Comparison of ENCODE assay signal across 8 cellular contexts in genomic region chr20:1434571-1435336, GRCh38. TPM values are rescaled to one million over a fixed set of nuclear protein-coding genes. Genes with fewer than 3 reads are reported as not detected.
DNase-seq lines count a peak whose midpoint lies in the region; ATAC-seq and TF ChIP-seq lines count a peak whose summit lies in the region.

No MANE protein-coding gene starts in this region.

- H3K9me3 ChIP-seq in mammary epithelial cell (replicated peaks; ENCODE audit: insufficient read depth, low read length) (no peaks in the 10 kb centered on the region), neuronal stem cell (replicated peaks in 1 of 2; ENCODE audit: control insufficient read depth in 2 of 2, insufficient read depth in 1 of 2, low read depth in 1 of 2, low read length in 2 of 2) (peaks cover 0 to 20% of the 10 kb centered on the region in 2 donors)

- CTCF ChIA-PET in mammary epithelial cell (lab: Charles Lee; ENCODE audit: low non-redundant PET), result no interaction called here

- H3K4me3 ChIP-seq in mammary epithelial cell (replicated peaks in 1 of 3; ENCODE audit: insufficient read depth in 1 of 3, low read depth in 2 of 3, low read length in 3 of 3) (no peak overlapping the region), neuronal stem cell (ENCODE audit: low read length in 2 of 2) (no peak overlapping the region)

- H3K79me1 ChIP-seq in neuronal stem cell (ENCODE audit: low read depth, low read length), result no peaks in the 10 kb centered on the region

- H3K4ac ChIP-seq in neuronal stem cell (ENCODE audit: low read length), result no peak overlapping the region

- peak; percentile 96 for ATAC-seq in GM21390 (IDR thresholded peaks at IDR 0.05; ENCODE audit: unreplicated experiment)

- dilution Hi-C loops in mammary epithelial cell (cut with HindIII; ENCODE audit: low sequenced_read_pairs), result loop anchor here (5.0 kb wide), 2 partner anchors 42 to 127 kb away; partner anchors contain the start of gene FKBP1A

- in situ Hi-C loops in mammary epithelial cell (cut with MboI; ENCODE audit: low sequenced_read_pairs in 2 of 2), result loop anchor here (5.0 kb wide), 2 partner anchors 107 to 122 kb away; partner anchors contain the start of gene SDCBP2 (in 1 of the 2)

- 46% methylated on average over 2 of the region's 2 CpGs for WGBS in mammary epithelial cell (ENCODE audit: low coverage, missing lambda C conversion rate)
- no CpG with 5 or more reads among the region's 2 CpGs for WGBS in neuronal stem cell (ENCODE audit: extremely low coverage in 2 of 2, insufficient read length in 2 of 2, insufficient replicate concordance in 1 of 2), 2 donors

- no peak overlapping the region for H2BK120ac ChIP-seq in neuronal stem cell (ENCODE audit: low read depth, low read length)

- BruUV-seq in mammary epithelial cell (replicated peaks; lab: Mats Ljungman, UMichigan), result no TSS peak

- H4K91ac ChIP-seq in neuronal stem cell (ENCODE audit: low read depth, low read length, poor library complexity), result no peak overlapping the region

- no peak overlapping the region for H4K8ac ChIP-seq in neuronal stem cell (ENCODE audit: low read depth, low read length)

- H3K27ac ChIP-seq in mammary epithelial cell (ENCODE audit: insufficient read depth, low read depth, low read length) (no peak overlapping the region), neuronal stem cell (replicated peaks; ENCODE audit: low read length) (no peak overlapping the region)

- H2BK15ac ChIP-seq in neuronal stem cell (ENCODE audit: low read length), result no peak overlapping the region

- no peak overlapping the region for H2BK5ac ChIP-seq in neuronal stem cell (ENCODE audit: low read length)

- no peak overlapping the region for H3K23ac ChIP-seq in neuronal stem cell (ENCODE audit: low read depth, low read length, poor library complexity)

- H3K9ac ChIP-seq in mammary epithelial cell (ENCODE audit: insufficient read depth, low read length), result no peak overlapping the region
- no peak overlapping the region for H3K9ac ChIP-seq in neuronal stem cell (ENCODE audit: low read depth, low read length, poor library complexity)

- H3K4me2 ChIP-seq in mammary epithelial cell (ENCODE audit: insufficient read depth, low read depth, low read length) (peak overlapping the region; percentile 33), neuronal stem cell (ENCODE audit: insufficient read depth, low read length, poor library complexity, severe bottlenecking) (no peak overlapping the region)

- no peak overlapping the region for H3K14ac ChIP-seq in neuronal stem cell (ENCODE audit: low read length)

- no peak overlapping the region for H2BK12ac ChIP-seq in neuronal stem cell (ENCODE audit: low read length)

- H3K79me2 ChIP-seq in mammary epithelial cell (ENCODE audit: insufficient read depth, low read length), result no peaks in the 10 kb centered on the region

- intact Hi-C loops in mammary epithelial cell (cut with micrococcal nuclease), result loop anchor here (5.0 kb wide), 3 partner anchors 57 to 227 kb away; partner anchors contain the start of gene RAD21L1

- peak; percentile 85 for DNase-seq in GM04504 (ENCODE audit: low read depth)
- DNase-seq in HPDE6-E6E7 (ENCODE audit: extremely low spot score), result peak; percentile 46
- DNase-seq in T follicular helper cell (ENCODE audit: low read depth), result peak; percentile 30
- DNase-seq in mammary epithelial cell, result peak; percentile 89
- DNase-seq in non-pigmented ciliary epithelial cell (ENCODE audit: low read depth), result peak; percentile 78
- no peak for DNase-seq in neuronal stem cell (ENCODE audit: low spot score)
- no peak for DNase-seq in HuH-7.5 (ENCODE audit: low spot score)

- no peaks in the 10 kb centered on the region for H3K27me3 ChIP-seq in mammary epithelial cell (ENCODE audit: insufficient read depth, low read length)
- no peaks in the 10 kb centered on the region for H3K27me3 ChIP-seq in neuronal stem cell (ENCODE audit: control insufficient read depth in 3 of 3, insufficient read depth in 3 of 3, low read depth in 1 of 3, low read length in 3 of 3)

- H3K4me1 ChIP-seq in mammary epithelial cell (ENCODE audit: insufficient read depth, low read length) (peaks cover 13% of the 10 kb centered on the region), neuronal stem cell (ENCODE audit: control insufficient read depth in 2 of 2, insufficient read depth in 1 of 2, low read depth in 1 of 2, low read length in 2 of 2) (no peaks in the 10 kb centered on the region)

- H2AK5ac ChIP-seq in neuronal stem cell (ENCODE audit: low read depth, low read length), result no peak overlapping the region

- H2AFZ ChIP-seq in mammary epithelial cell (ENCODE audit: low read depth, low read length) (no peak overlapping the region), neuronal stem cell (ENCODE audit: low read length) (no peak overlapping the region)

- H3K36me3 ChIP-seq in mammary epithelial cell (ENCODE audit: insufficient read depth, low read length) (no peaks in the 10 kb centered on the region), neuronal stem cell (replicated peaks in 1 of 2; ENCODE audit: control insufficient read depth in 2 of 2, insufficient read depth in 2 of 2, low read length in 2 of 2) (peaks cover 2 to 3% of the 10 kb centered on the region in 2 donors)

- TF ChIP-seq CTCF in mammary epithelial cell (conservative IDR thresholded peaks at IDR 0.05 in 1 of 2, IDR thresholded peaks at IDR 0.05 in 1 of 2; ENCODE audit: extremely low read depth in 1 of 2, insufficient read depth in 1 of 2, low read depth in 1 of 2, low read length in 2 of 2), result no peak

- H4K20me1 ChIP-seq in mammary epithelial cell (ENCODE audit: insufficient read depth, low read length), result no peaks in the 10 kb centered on the region

- H3K18ac ChIP-seq in neuronal stem cell (ENCODE audit: low read length), result no peak overlapping the region

RNA-seq across cellular contexts. Expression of gene NSFL1C, which starts 31.9 kb away (rescaled TPM):
- 100 to 1,000 TPM in 1 of 2 donors, 10 to 100 TPM in 1; 46.3 to 105 TPM for total RNA-seq in mammary epithelial cell
- 29.6 TPM for polyA plus RNA-seq in mammary epithelial cell
- polyA minus RNA-seq in mammary epithelial cell, result 73.3 TPM
- 66.4 TPM for polyA plus RNA-seq in neuronal stem cell (2013, experiment 1 of 2)
- polyA plus RNA-seq in neuronal stem cell (2013, experiment 2 of 2), result 66.1 TPM

RNA-seq across cellular contexts. Expression of gene FKBP1A, which starts 41.9 kb away (rescaled TPM):
- total RNA-seq in mammary epithelial cell, result 100 to 1,000 TPM; 139 to 425 TPM
- 522 TPM for polyA plus RNA-seq in mammary epithelial cell
- 1,454 TPM for polyA minus RNA-seq in mammary epithelial cell
- 179 TPM for polyA plus RNA-seq in neuronal stem cell (2013, experiment 1 of 2)
- polyA plus RNA-seq in neuronal stem cell (2013, experiment 2 of 2), result 189 TPM

RNA-seq across cellular contexts. Expression of gene SIRPB2, which starts 56.5 kb away (rescaled TPM):
- total RNA-seq in mammary epithelial cell, result 1 to 10 TPM in 1 of 2 donors, under 1 TPM in 1; 0.33 to 5.5 TPM
- polyA plus RNA-seq in mammary epithelial cell, result 2.4 TPM
- 18.5 TPM for polyA minus RNA-seq in mammary epithelial cell
- not detected for polyA plus RNA-seq in neuronal stem cell (2013, experiment 1 of 2)
- not detected for polyA plus RNA-seq in neuronal stem cell (2013, experiment 2 of 2)

Comparison
In these comparisons a context has a peak if more than half of its experiments do, and no peak if none do; other contexts are left out.
1. DNase-seq: peak in GM04504 (single experiment), HPDE6-E6E7 (single experiment), T follicular helper cell (single experiment), mammary epithelial cell (single experiment) and non-pigmented ciliary epithelial cell (single experiment); none in neuronal stem cell (single experiment) and HuH-7.5 (single experiment).